Comparison of ENCODE assay signal across 15 cellular contexts in genomic region chr4:141703497-141703896, GRCh38.
DNase-seq lines count a peak whose midpoint lies in the region; ATAC-seq and TF ChIP-seq lines count a peak whose summit lies in the region.
"Had no signal": no experiment of that assay in that cellular context is flagged by ENCODE, and none has a peak within 500 bp of the region (broad histone marks: within the 10 kb centered on the region; RNA-seq: fewer than 3 reads in every experiment).

No MANE protein-coding gene starts in this region.

- intact Hi-C loops in psoas muscle (cut with DNase I) = no loop called here

- no peaks in the 10 kb centered on the region; a peak in 1 of 7 replicates for H3K36me3 Mint-ChIP-seq in H9 (ENCODE audit: insufficient read depth in 1 of 3, low read depth in 3 of 3)

- no peak overlapping the region for H3T11ph ChIP-seq in H9 (ENCODE audit: low read length)

- no peaks in the 10 kb centered on the region for H3K27me3 ChIP-seq in H9 (ENCODE audit: insufficient read depth, low read length)
- H3K27me3 ChIP-seq in SJCRH30 = no peaks in the 10 kb centered on the region
- H3K27me3 ChIP-seq in psoas muscle (ENCODE audit: insufficient read depth in 3 of 3, low read length in 2 of 3) = no peaks in the 10 kb centered on the region

- no peak overlapping the region for H3K9ac ChIP-seq in H9 (ENCODE audit: extremely low read depth, insufficient read length, low read length)

- no peaks in the 10 kb centered on the region for H3K79me1 ChIP-seq in H9 (ENCODE audit: insufficient read depth, low read depth, low read length, poor library complexity, severe bottlenecking)

- no peak overlapping the region for H3K14ac ChIP-seq in H9 (ENCODE audit: insufficient read depth, low read length)

- ATAC-seq in GM21526 (IDR thresholded peaks at IDR 0.05; ENCODE audit: low FRiP score, unreplicated experiment) (no peak), psoas muscle (no peak)

- H2AFZ ChIP-seq in H9 (ENCODE audit: low read length) = no peak overlapping the region
- H2AFZ ChIP-seq: GM23338 had no signal

- no peaks in the 10 kb centered on the region for H3K79me2 ChIP-seq in H9 (ENCODE audit: insufficient read depth, low read length)

- H3K4me1 Mint-ChIP-seq in H9 = no peaks in the 10 kb centered on the region
- H3K4me1 Mint-ChIP-seq: GM23338 had no signal

- H3K27ac ChIP-seq in 22Rv1 = no peak overlapping the region
- H3K27ac ChIP-seq in H9 (ENCODE audit: insufficient read length, low read depth, low read length) = no peak overlapping the region
- H3K27ac ChIP-seq in SJCRH30 = peak overlapping the region; percentile 69
- no peak overlapping the region for H3K27ac ChIP-seq in psoas muscle

- H4K8ac ChIP-seq in H9 (replicated peaks; ENCODE audit: insufficient read length, low read depth, low read length) = no peak overlapping the region

- H3K18ac ChIP-seq in H9 (ENCODE audit: insufficient read length, low read depth, low read length) = no peak overlapping the region

- H2BK12ac ChIP-seq in H9 (ENCODE audit: insufficient read length, low read depth, low read length) = no peak overlapping the region

- H3K9me3 ChIP-seq in H9 (ENCODE audit: control insufficient read depth, low read depth, low read length) (no peaks in the 10 kb centered on the region), SJCRH30 (replicated peaks) (no peaks in the 10 kb centered on the region; the same call in 1 of the 2 replicates), psoas muscle (peaks cover 10% of the 10 kb centered on the region)

- H3K9me3 Mint-ChIP-seq in H9 = peaks cover 10 to 14% of the 10 kb centered on the region in 2 experiments

- WGBS in H9 (ENCODE audit: extremely low coverage, insufficient read length, low lambda C conversion rate) = no CpG with 5 or more reads among the region's 2 CpGs
- WGBS in psoas muscle, 3 donors = 95 to 99% (median 97%) methylated on average over 2 of the region's 2 CpGs

- no peaks in the 10 kb centered on the region for H4K20me1 ChIP-seq in H9 (ENCODE audit: control insufficient read depth, insufficient read depth, insufficient read length)

- no peak overlapping the region for H4K5ac ChIP-seq in H9 (ENCODE audit: insufficient read length, low read depth, low read length)

- H3K4ac ChIP-seq in H9 (ENCODE audit: low read depth, low read length) = no peak overlapping the region

- no peak overlapping the region for H2AK5ac ChIP-seq in H9 (ENCODE audit: insufficient read length, low read length)

- H2BK5ac ChIP-seq in H9 (ENCODE audit: insufficient read length, low read length) = no peak overlapping the region

- H3K4me1 ChIP-seq in H9 (ENCODE audit: insufficient read depth, low read length) (no peaks in the 10 kb centered on the region), SJCRH30 (peaks cover 13% of the 10 kb centered on the region), psoas muscle (no peaks in the 10 kb centered on the region)

- H3K4me3 ChIP-seq in SJCRH30 = peak overlapping the region; percentile 35
- H3K4me3 ChIP-seq in fibroblast of villous mesenchyme (ENCODE audit: low read depth, low read length) = no peak overlapping the region
- no peak overlapping the region for H3K4me3 ChIP-seq in psoas muscle
- H3K4me3 ChIP-seq: GM23338 had no signal

- no peak overlapping the region; a peak in 1 of 7 replicates for H3K27ac Mint-ChIP-seq in H9
- H3K27ac Mint-ChIP-seq: GM23338 had no signal

- H2BK15ac ChIP-seq in H9 (ENCODE audit: low read depth, low read length) = no peak overlapping the region

- no peaks in the 10 kb centered on the region for H3K36me3 ChIP-seq in SJCRH30
- no peaks in the 10 kb centered on the region for H3K36me3 ChIP-seq in psoas muscle (ENCODE audit: insufficient read depth in 1 of 2, low read depth in 1 of 2)

- DNase-seq in H9 (no peak), SJCRH30 (peak; percentile 14 to 62), fibroblast of villous mesenchyme (ENCODE audit: low read depth) (no peak), H4 (ENCODE audit: low spot score) (no peak), NCI-H748 (lab: John Stamatoyannopoulos, UW; ENCODE audit: unreplicated experiment) (no peak), psoas muscle (no peak)
- DNase-seq: COR-L47; NCI-H1105 treated with DMSO at 0.1 percent for 48 hours; NCI-H1694 treated with DMSO at 0.1 percent for 48 hours; NCI-H526 treated with DMSO at 0.1 percent for 48 hours; NK-92 treated with Interleukin-12 subunit alpha and Interleukin-12 subunit beta, amount 100 ng/mL, for 24 hours; SW 1271 had no signal

- no peak overlapping the region for H3K23ac ChIP-seq in H9 (ENCODE audit: insufficient read length, low read depth, low read length)

- no peak overlapping the region for H2BK20ac ChIP-seq in H9 (ENCODE audit: low read depth, low read length, poor library complexity, severe bottlenecking)

- H2BK120ac ChIP-seq in H9 (ENCODE audit: low read depth, low read length, poor library complexity, severe bottlenecking) = no peak overlapping the region

- H3K56ac ChIP-seq in H9 (ENCODE audit: insufficient read length, low read depth, low read length) = no peak overlapping the region

- no peak overlapping the region for H4K91ac ChIP-seq in H9 (ENCODE audit: insufficient read length, low read depth, low read length)

- TF ChIP-seq CTCF in 22Rv1 (IDR thresholded peaks at IDR 0.05) = peak; percentile 26
- TF ChIP-seq CTCF in H9 (conservative IDR thresholded peaks at IDR 0.05) = 0 out of 3 replicates have a peak, but pooled peaks have one; percentile 17
- TF ChIP-seq CTCF in fibroblast of villous mesenchyme (IDR thresholded peaks at IDR 0.05; ENCODE audit: insufficient read depth, low read depth, low read length) = peak; percentile 34
- no peak for TF ChIP-seq CTCF in psoas muscle (IDR thresholded peaks at IDR 0.05)

- no peaks in the 10 kb centered on the region for H3K27me3 Mint-ChIP-seq in H9 (ENCODE audit: low read depth)

- no peak overlapping the region for H3K4me2 ChIP-seq in H9 (ENCODE audit: insufficient read depth, insufficient read length, low read length)
- H3K4me2 ChIP-seq: GM23338 had no signal

- no peaks in the 10 kb centered on the region for H3K23me2 ChIP-seq in H9 (ENCODE audit: insufficient read length, low read depth, low read length, poor library complexity, severe bottlenecking)

- H3K4me3 Mint-ChIP-seq in H9 = no peak overlapping the region
- H3K4me3 Mint-ChIP-seq: GM23338 had no signal

Comparison
In these comparisons a context has a peak if more than half of its experiments do, and no peak if none do; other contexts are left out.
1. DNase-seq: peak in SJCRH30 (2 of 2); none in H9 (single experiment), fibroblast of villous mesenchyme (single experiment), H4 (single experiment), NCI-H748 (single experiment) and psoas muscle (0 of 2).